ENCODE assay signal across 3 cellular contexts in genomic region chr19:3454656-3455392, GRCh38.
TF ChIP-seq lines count a peak whose summit lies in the region.

No MANE protein-coding gene starts in this region.

TF ChIP-seq in SK-N-SH, 30 proteins besides CTCF, POLR2A, EP300 and RAD21:
- no peak for TF ChIP-seq JUND (IDR thresholded peaks at IDR 0.05)
- TF ChIP-seq FOXM1 (IDR thresholded peaks at IDR 0.05; ENCODE audit: low read depth): no peak
- no peak for TF ChIP-seq MAX (IDR thresholded peaks at IDR 0.05; ENCODE audit: low read depth)
- TF ChIP-seq TCF12 (IDR thresholded peaks at IDR 0.05): no peak
- TF ChIP-seq RFX5 (IDR thresholded peaks at IDR 0.05; ENCODE audit: low read length): no peak
- no peak for TF ChIP-seq POLR2AphosphoS5 (IDR thresholded peaks at IDR 0.05; ENCODE audit: low read depth, low read length)
- TF ChIP-seq SMC3 (IDR thresholded peaks at IDR 0.05; ENCODE audit: low read depth, low read length): no peak
- TF ChIP-seq CHD2 (IDR thresholded peaks at IDR 0.05; ENCODE audit: low read length, partially characterized antibody): no peak
- TF ChIP-seq TAF1 (IDR thresholded peaks at IDR 0.05; ENCODE audit: borderline replicate concordance, low read depth, low read length): no peak
- TF ChIP-seq EZH2phosphoT487 (IDR thresholded peaks at IDR 0.05; ENCODE audit: borderline replicate concordance, low read depth): no peak
- no peak for TF ChIP-seq MXI1 (IDR thresholded peaks at IDR 0.05; ENCODE audit: low read depth, low read length)
- TF ChIP-seq ZBTB33 (IDR thresholded peaks at IDR 0.05; ENCODE audit: borderline replicate concordance, low read depth): no peak
- TF ChIP-seq NFIC (IDR thresholded peaks at IDR 0.05; ENCODE audit: borderline replicate concordance): no peak

TF ChIP-seq in SK-N-SH treated with all-trans-retinoic acid at 6 μM for 48 hours, 23 proteins besides CTCF, POLR2A, EP300 and RAD21:
- no peak for TF ChIP-seq PATZ1 (CRISPR knock-in tag; IDR thresholded peaks at IDR 0.05; ENCODE audit: borderline replicate concordance)
- TF ChIP-seq ARNTL (CRISPR knock-in tag; IDR thresholded peaks at IDR 0.05; ENCODE audit: borderline replicate concordance, low read depth): no peak
- TF ChIP-seq SNAI2 (CRISPR knock-in tag; IDR thresholded peaks at IDR 0.05): no peak
- no peak for TF ChIP-seq OSR1 (CRISPR knock-in tag; IDR thresholded peaks at IDR 0.05)
- TF ChIP-seq PPARA (CRISPR knock-in tag; IDR thresholded peaks at IDR 0.05; ENCODE audit: borderline replicate concordance): no peak
- TF ChIP-seq POU6F1 (CRISPR knock-in tag; IDR thresholded peaks at IDR 0.05; ENCODE audit: borderline replicate concordance, low read depth): no peak
- no peak for TF ChIP-seq TOX (CRISPR knock-in tag; IDR thresholded peaks at IDR 0.05; ENCODE audit: borderline replicate concordance)
- no peak for TF ChIP-seq ESRRG (CRISPR knock-in tag; IDR thresholded peaks at IDR 0.05)
- TF ChIP-seq ZNF70 (CRISPR knock-in tag; IDR thresholded peaks at IDR 0.05): no peak
- no peak for TF ChIP-seq CSRNP3 (CRISPR knock-in tag; IDR thresholded peaks at IDR 0.05)
- no peak for TF ChIP-seq TCF4 (CRISPR knock-in tag; IDR thresholded peaks at IDR 0.05; ENCODE audit: borderline replicate concordance)
- no peak for TF ChIP-seq ZNF565 (CRISPR knock-in tag; conservative IDR thresholded peaks at IDR 0.05; ENCODE audit: low read depth)
- no peak for TF ChIP-seq ZFP30 (CRISPR knock-in tag; IDR thresholded peaks at IDR 0.05)
- TF ChIP-seq CSDC2 (CRISPR knock-in tag; IDR thresholded peaks at IDR 0.05): no peak
- no peak for TF ChIP-seq ISL1 (CRISPR knock-in tag; IDR thresholded peaks at IDR 0.05)
- no peak for TF ChIP-seq ZFP3 (CRISPR knock-in tag; IDR thresholded peaks at IDR 0.05)

TF ChIP-seq in H1, 55 proteins besides CTCF, POLR2A, EP300 and RAD21:
- TF ChIP-seq SP2 (IDR thresholded peaks at IDR 0.05; ENCODE audit: low read length) (no peak), SIRT6 (IDR thresholded peaks at IDR 0.05; ENCODE audit: low read length) (no peak), SP1 (IDR thresholded peaks at IDR 0.05; ENCODE audit: low read depth, low read length) (no peak), TEAD4 (IDR thresholded peaks at IDR 0.05; ENCODE audit: low read depth, low read length) (no peak), GTF2F1 (IDR thresholded peaks at IDR 0.05; ENCODE audit: borderline replicate concordance, low read depth, low read length) (no peak), RXRA (IDR thresholded peaks at IDR 0.05; ENCODE audit: insufficient read depth, low read depth, low read length) (no peak)
